Comparison of ENCODE assay signal across 8 cellular contexts in the genomic region with DNA sequence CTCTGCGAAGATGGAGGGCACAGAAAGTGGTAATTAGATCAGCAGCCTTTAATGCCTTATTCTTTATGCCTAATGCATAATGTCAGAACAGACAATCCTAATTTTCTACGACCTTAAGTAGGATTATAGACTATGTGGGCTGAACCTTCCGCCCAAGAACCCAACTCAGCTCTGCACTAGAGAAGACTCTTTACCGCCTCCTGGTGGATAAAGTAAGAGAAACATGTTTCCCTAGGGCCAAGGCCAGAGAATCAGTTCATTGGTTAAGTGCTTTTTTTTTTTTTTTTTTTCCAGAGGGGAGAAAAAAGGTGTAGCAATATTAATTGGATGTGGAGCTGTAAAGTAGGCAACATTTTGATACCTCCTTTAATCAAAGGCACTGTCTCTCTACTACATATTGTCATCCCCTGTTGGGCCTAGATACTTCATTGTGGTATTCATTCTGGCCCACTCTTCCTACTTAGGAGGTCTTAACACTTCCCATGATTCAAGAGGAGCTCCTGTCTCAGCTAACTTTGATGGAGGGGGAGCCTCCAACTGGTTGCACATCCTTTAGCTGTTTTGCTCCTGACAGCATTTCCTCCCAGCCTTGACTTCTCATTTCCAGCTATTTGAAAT.
DNase-seq lines count a peak whose midpoint lies in the region; ATAC-seq and TF ChIP-seq lines count a peak whose summit lies in the region.

No MANE protein-coding gene starts in this region.

- H3K79me2 ChIP-seq in PC-3 (ENCODE audit: low read length) (no peaks in the 10 kb centered on the region), hepatocyte (no peaks in the 10 kb centered on the region)

- ATAC-seq in PC-3: no peak

- no peaks in the 10 kb centered on the region for H3K4me1 Mint-ChIP-seq in activated CD4-positive, alpha-beta memory T cell treated with anti-CD3 and anti-CD28 coated beads, Interleukin-2, amount 10 ng/mL, durations not matched to agents 7 days and 5 days

- DNase-seq in AML-193 (lab: John Stamatoyannopoulos, UW) (peak; percentile 8 to 16), GM12864 (ENCODE audit: low read depth) (peak; percentile 19), PC-3 (peak; percentile 70), hepatocyte (ENCODE audit: low spot score) (peak; percentile 29), NCI-H1092 treated with DMSO at 0.1 percent for 48 hours (lab: John Stamatoyannopoulos, UW) (no peak), ecto neural progenitor cell (ENCODE audit: low spot score) (no peak)
- DNase-seq in stimulated activated CD4-positive, alpha-beta T cell treated with anti-CD3 and anti-CD28 coated beads, Interleukin-4, amount 100 ng/mL, for 24 hours: no peak
- DNase-seq in activated CD4-positive, alpha-beta memory T cell treated with anti-CD3 and anti-CD28 coated beads, Interleukin-2, amount 10 ng/mL, durations not matched to agents 7 days and 5 days: no peak

- H3K27ac Mint-ChIP-seq in activated CD4-positive, alpha-beta memory T cell treated with anti-CD3 and anti-CD28 coated beads, Interleukin-2, amount 10 ng/mL, durations not matched to agents 7 days and 5 days: no peak overlapping the region

- H3K9me2 ChIP-seq in PC-3 (replicated peaks; ENCODE audit: low read length): no peaks in the 10 kb centered on the region
- no peaks in the 10 kb centered on the region for H3K9me2 ChIP-seq in hepatocyte (replicated peaks; ENCODE audit: insufficient read depth)

- intact Hi-C loops in PC-3 (cut with micrococcal nuclease): no loop called here

- no peaks in the 10 kb centered on the region for H4K20me1 ChIP-seq in PC-3 (ENCODE audit: low read length)
- no peaks in the 10 kb centered on the region for H4K20me1 ChIP-seq in hepatocyte (ENCODE audit: insufficient read depth, poor library complexity, severe bottlenecking)

- POLR2A ChIA-PET in PC-3 (lab: Charles Lee; ENCODE audit: unreplicated experiment): no interaction called here
- POLR2A ChIA-PET in activated CD4-positive, alpha-beta memory T cell treated with anti-CD3 and anti-CD28 coated beads, Interleukin-2, amount 10 ng/mL, durations not matched to agents 7 days and 5 days (lab: Charles Lee): no interaction called here

- H3K36me3 ChIP-seq in PC-3 (ENCODE audit: low read depth, low read length): no peaks in the 10 kb centered on the region
- H3K36me3 ChIP-seq in hepatocyte (replicated peaks; ENCODE audit: insufficient read depth, low read depth): no peaks in the 10 kb centered on the region

- H3K4me3 Mint-ChIP-seq in activated CD4-positive, alpha-beta memory T cell treated with anti-CD3 and anti-CD28 coated beads, Interleukin-2, amount 10 ng/mL, durations not matched to agents 7 days and 5 days: no peak overlapping the region

- H3K4me2 ChIP-seq in PC-3 (ENCODE audit: low read length) (no peak overlapping the region), hepatocyte (no peak overlapping the region)

- no TSS peak for BruUV-seq in PC-3 (replicated peaks; lab: Mats Ljungman, UMichigan)

- peaks cover 10% of the 10 kb centered on the region for H3K27me3 Mint-ChIP-seq in activated CD4-positive, alpha-beta memory T cell treated with anti-CD3 and anti-CD28 coated beads, Interleukin-2, amount 10 ng/mL, durations not matched to agents 7 days and 5 days

- H3K27ac ChIP-seq in PC-3 (ENCODE audit: low read length): no peak overlapping the region
- no peak overlapping the region for H3K27ac ChIP-seq in hepatocyte

- WGBS in hepatocyte (ENCODE audit: low lambda C conversion rate, missing lambda C conversion rate): 47% methylated on average over 4 of the region's 4 CpGs

- H3K4me1 ChIP-seq in PC-3 (ENCODE audit: insufficient read depth, low read length) (no peaks in the 10 kb centered on the region), hepatocyte (ENCODE audit: insufficient read depth) (no peaks in the 10 kb centered on the region)

- H3K9me3 Mint-ChIP-seq in activated CD4-positive, alpha-beta memory T cell treated with anti-CD3 and anti-CD28 coated beads, Interleukin-2, amount 10 ng/mL, durations not matched to agents 7 days and 5 days: no peaks in the 10 kb centered on the region

- H2AFZ ChIP-seq in PC-3 (ENCODE audit: low read length) (no peak overlapping the region), hepatocyte (no peak overlapping the region)

- H3K27me3 ChIP-seq in PC-3 (ENCODE audit: low read length): peaks cover 19% of the 10 kb centered on the region
- H3K27me3 ChIP-seq in hepatocyte: no peaks in the 10 kb centered on the region

- H3K9me3 ChIP-seq in PC-3 (ENCODE audit: low read length): no peaks in the 10 kb centered on the region
- H3K9me3 ChIP-seq in hepatocyte (ENCODE audit: low read depth): no peaks in the 10 kb centered on the region

- no peaks in the 10 kb centered on the region for H3F3A ChIP-seq in PC-3 (ENCODE audit: low read length, unreplicated experiment)

- CTCF ChIA-PET in PC-3 (lab: Charles Lee): interaction anchor here (0.6 kb wide), 1 partner anchor 170 kb away, joined by 12 read pairs; no protein-coding TSS in a partner anchor
- CTCF ChIA-PET in activated CD4-positive, alpha-beta memory T cell treated with anti-CD3 and anti-CD28 coated beads, Interleukin-2, amount 10 ng/mL, durations not matched to agents 7 days and 5 days (lab: Charles Lee): interaction anchor here (0.5 to 4.1 kb wide), 17 partner anchors 16 to 1181 kb away, joined by 3 to 17 read pairs (median 4); no protein-coding TSS in a partner anchor

- H3K36me3 Mint-ChIP-seq in activated CD4-positive, alpha-beta memory T cell treated with anti-CD3 and anti-CD28 coated beads, Interleukin-2, amount 10 ng/mL, durations not matched to agents 7 days and 5 days (ENCODE audit: low read depth): no peaks in the 10 kb centered on the region

- no peak overlapping the region for H3K9ac ChIP-seq in PC-3 (ENCODE audit: low read length)

- no peak overlapping the region for H3K4me3 ChIP-seq in GM12864 (ENCODE audit: low read depth, low read length)
- H3K4me3 ChIP-seq in PC-3 (ENCODE audit: low read length): no peak overlapping the region
- H3K4me3 ChIP-seq in hepatocyte: no peak overlapping the region

- peak; percentile 67 for TF ChIP-seq CTCF in GM12864 (IDR thresholded peaks at IDR 0.05; ENCODE audit: low read depth, low read length, missing control alignments)
- peak; percentile 69 for TF ChIP-seq CTCF in PC-3 (conservative IDR thresholded peaks at IDR 0.05; ENCODE audit: low read depth, low read length)
- peak; percentile 29 for TF ChIP-seq CTCF in hepatocyte (IDR thresholded peaks at IDR 0.05; ENCODE audit: poor library complexity)

Comparison
In these comparisons a context has a peak if more than half of its experiments do, and no peak if none do; other contexts are left out.
1. DNase-seq: peak in AML-193 (2 of 2), GM12864 (single experiment), PC-3 (single experiment) and hepatocyte (single experiment); none in stimulated activated CD4-positive, alpha-beta T cell treated with anti-CD3 and anti-CD28 coated beads, Interleukin-4, amount 100 ng/mL, for 24 hours (single experiment), NCI-H1092 treated with DMSO at 0.1 percent for 48 hours (single experiment), activated CD4-positive, alpha-beta memory T cell treated with anti-CD3 and anti-CD28 coated beads, Interleukin-2, amount 10 ng/mL, durations not matched to agents 7 days and 5 days (single experiment) and ecto neural progenitor cell (single experiment).
2. Peak in every context shown above with its lines, with median percentiles within 50 percentile points of each other: CTCF ChIP-seq.